Comparison of ENCODE assay signal across 2 cellular contexts in the genomic region with DNA sequence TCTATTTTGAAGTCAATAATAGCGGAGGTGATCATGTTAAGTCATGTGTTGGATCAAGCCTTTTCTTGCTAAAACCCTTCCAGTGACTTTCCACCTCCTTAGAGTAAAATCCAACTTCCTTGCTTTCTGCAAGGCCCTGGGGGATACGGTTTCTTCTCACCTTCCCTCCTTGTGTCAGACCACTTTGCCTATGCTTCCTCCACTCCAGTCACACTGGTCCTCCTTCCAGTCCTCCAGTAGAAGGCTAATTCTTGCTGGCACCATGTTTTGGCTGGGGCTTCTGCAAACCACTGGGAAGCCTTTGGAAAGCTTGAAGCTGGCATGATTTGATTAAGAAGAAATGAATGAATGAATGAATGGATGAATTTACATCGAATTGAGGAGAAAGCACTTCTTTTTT.
TF ChIP-seq lines count a peak whose summit lies in the region.

No MANE protein-coding gene starts in this region.

TF ChIP-seq in H1, 55 proteins besides CTCF, POLR2A, EP300 and RAD21 (continues in another document):
- TF ChIP-seq ZNF274 (IDR thresholded peaks at IDR 0.05; ENCODE audit: borderline replicate concordance, extremely low read depth, low read length), result no peak
- TF ChIP-seq KDM1A (IDR thresholded peaks at IDR 0.05; ENCODE audit: borderline replicate concordance, low read length), result no peak
- TF ChIP-seq SRF (IDR thresholded peaks at IDR 0.05; ENCODE audit: low read depth, low read length), result no peak
- no peak for TF ChIP-seq CHD2 (IDR thresholded peaks at IDR 0.05; ENCODE audit: low read length)
- TF ChIP-seq, protein P1, sequence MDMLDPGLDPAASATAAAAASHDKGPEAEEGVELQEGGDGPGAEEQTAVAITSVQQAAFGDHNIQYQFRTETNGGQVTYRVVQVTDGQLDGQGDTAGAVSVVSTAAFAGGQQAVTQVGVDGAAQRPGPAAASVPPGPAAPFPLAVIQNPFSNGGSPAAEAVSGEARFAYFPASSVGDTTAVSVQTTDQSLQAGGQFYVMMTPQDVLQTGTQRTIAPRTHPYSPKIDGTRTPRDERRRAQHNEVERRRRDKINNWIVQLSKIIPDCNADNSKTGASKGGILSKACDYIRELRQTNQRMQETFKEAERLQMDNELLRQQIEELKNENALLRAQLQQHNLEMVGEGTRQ (IDR thresholded peaks at IDR 0.05; ENCODE audit: low read length), result no peak
- TF ChIP-seq MAFK (IDR thresholded peaks at IDR 0.05; ENCODE audit: low read depth, low read length), result no peak
- TF ChIP-seq, protein P2, sequence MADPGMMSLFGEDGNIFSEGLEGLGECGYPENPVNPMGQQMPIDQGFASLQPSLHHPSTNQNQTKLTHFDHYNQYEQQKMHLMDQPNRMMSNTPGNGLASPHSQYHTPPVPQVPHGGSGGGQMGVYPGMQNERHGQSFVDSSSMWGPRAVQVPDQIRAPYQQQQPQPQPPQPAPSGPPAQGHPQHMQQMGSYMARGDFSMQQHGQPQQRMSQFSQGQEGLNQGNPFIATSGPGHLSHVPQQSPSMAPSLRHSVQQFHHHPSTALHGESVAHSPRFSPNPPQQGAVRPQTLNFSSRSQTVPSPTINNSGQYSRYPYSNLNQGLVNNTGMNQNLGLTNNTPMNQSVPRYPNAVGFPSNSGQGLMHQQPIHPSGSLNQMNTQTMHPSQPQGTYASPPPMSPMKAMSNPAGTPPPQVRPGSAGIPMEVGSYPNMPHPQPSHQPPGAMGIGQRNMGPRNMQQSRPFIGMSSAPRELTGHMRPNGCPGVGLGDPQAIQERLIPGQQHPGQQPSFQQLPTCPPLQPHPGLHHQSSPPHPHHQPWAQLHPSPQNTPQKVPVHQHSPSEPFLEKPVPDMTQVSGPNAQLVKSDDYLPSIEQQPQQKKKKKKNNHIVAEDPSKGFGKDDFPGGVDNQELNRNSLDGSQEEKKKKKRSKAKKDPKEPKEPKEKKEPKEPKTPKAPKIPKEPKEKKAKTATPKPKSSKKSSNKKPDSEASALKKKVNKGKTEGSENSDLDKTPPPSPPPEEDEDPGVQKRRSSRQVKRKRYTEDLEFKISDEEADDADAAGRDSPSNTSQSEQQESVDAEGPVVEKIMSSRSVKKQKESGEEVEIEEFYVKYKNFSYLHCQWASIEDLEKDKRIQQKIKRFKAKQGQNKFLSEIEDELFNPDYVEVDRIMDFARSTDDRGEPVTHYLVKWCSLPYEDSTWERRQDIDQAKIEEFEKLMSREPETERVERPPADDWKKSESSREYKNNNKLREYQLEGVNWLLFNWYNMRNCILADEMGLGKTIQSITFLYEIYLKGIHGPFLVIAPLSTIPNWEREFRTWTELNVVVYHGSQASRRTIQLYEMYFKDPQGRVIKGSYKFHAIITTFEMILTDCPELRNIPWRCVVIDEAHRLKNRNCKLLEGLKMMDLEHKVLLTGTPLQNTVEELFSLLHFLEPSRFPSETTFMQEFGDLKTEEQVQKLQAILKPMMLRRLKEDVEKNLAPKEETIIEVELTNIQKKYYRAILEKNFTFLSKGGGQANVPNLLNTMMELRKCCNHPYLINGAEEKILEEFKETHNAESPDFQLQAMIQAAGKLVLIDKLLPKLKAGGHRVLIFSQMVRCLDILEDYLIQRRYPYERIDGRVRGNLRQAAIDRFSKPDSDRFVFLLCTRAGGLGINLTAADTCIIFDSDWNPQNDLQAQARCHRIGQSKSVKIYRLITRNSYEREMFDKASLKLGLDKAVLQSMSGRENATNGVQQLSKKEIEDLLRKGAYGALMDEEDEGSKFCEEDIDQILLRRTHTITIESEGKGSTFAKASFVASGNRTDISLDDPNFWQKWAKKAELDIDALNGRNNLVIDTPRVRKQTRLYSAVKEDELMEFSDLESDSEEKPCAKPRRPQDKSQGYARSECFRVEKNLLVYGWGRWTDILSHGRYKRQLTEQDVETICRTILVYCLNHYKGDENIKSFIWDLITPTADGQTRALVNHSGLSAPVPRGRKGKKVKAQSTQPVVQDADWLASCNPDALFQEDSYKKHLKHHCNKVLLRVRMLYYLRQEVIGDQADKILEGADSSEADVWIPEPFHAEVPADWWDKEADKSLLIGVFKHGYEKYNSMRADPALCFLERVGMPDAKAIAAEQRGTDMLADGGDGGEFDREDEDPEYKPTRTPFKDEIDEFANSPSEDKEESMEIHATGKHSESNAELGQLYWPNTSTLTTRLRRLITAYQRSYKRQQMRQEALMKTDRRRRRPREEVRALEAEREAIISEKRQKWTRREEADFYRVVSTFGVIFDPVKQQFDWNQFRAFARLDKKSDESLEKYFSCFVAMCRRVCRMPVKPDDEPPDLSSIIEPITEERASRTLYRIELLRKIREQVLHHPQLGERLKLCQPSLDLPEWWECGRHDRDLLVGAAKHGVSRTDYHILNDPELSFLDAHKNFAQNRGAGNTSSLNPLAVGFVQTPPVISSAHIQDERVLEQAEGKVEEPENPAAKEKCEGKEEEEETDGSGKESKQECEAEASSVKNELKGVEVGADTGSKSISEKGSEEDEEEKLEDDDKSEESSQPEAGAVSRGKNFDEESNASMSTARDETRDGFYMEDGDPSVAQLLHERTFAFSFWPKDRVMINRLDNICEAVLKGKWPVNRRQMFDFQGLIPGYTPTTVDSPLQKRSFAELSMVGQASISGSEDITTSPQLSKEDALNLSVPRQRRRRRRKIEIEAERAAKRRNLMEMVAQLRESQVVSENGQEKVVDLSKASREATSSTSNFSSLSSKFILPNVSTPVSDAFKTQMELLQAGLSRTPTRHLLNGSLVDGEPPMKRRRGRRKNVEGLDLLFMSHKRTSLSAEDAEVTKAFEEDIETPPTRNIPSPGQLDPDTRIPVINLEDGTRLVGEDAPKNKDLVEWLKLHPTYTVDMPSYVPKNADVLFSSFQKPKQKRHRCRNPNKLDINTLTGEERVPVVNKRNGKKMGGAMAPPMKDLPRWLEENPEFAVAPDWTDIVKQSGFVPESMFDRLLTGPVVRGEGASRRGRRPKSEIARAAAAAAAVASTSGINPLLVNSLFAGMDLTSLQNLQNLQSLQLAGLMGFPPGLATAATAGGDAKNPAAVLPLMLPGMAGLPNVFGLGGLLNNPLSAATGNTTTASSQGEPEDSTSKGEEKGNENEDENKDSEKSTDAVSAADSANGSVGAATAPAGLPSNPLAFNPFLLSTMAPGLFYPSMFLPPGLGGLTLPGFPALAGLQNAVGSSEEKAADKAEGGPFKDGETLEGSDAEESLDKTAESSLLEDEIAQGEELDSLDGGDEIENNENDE (IDR thresholded peaks at IDR 0.05; ENCODE audit: insufficient replicate concordance, low read length), result no peak
- TF ChIP-seq SP1 (IDR thresholded peaks at IDR 0.05; ENCODE audit: low read depth, low read length), result no peak
- TF ChIP-seq RBBP5 (IDR thresholded peaks at IDR 0.05; ENCODE audit: borderline replicate concordance, low read depth, low read length), result no peak
- no peak for TF ChIP-seq GTF2F1 (IDR thresholded peaks at IDR 0.05; ENCODE audit: borderline replicate concordance, low read depth, low read length)
- TF ChIP-seq NRF1 (IDR thresholded peaks at IDR 0.05; ENCODE audit: low read depth, low read length), result no peak
- TF ChIP-seq, protein P3, sequence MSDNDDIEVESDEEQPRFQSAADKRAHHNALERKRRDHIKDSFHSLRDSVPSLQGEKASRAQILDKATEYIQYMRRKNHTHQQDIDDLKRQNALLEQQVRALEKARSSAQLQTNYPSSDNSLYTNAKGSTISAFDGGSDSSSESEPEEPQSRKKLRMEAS (IDR thresholded peaks at IDR 0.05), result no peak
- TF ChIP-seq, protein P4, sequence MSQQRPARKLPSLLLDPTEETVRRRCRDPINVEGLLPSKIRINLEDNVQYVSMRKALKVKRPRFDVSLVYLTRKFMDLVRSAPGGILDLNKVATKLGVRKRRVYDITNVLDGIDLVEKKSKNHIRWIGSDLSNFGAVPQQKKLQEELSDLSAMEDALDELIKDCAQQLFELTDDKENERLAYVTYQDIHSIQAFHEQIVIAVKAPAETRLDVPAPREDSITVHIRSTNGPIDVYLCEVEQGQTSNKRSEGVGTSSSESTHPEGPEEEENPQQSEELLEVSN (IDR thresholded peaks at IDR 0.05), result no peak

TF ChIP-seq in GM12891, 5 proteins besides CTCF, POLR2A, EP300 and RAD21:
- TF ChIP-seq TAF1 (IDR thresholded peaks at IDR 0.05; ENCODE audit: low read depth, low read length) (no peak), POLR2AphosphoS5 (IDR thresholded peaks at IDR 0.05; ENCODE audit: low read depth, low read length) (no peak), POU2F2 (IDR thresholded peaks at IDR 0.05; ENCODE audit: low read depth, low read length) (no peak), PAX5 (IDR thresholded peaks at IDR 0.05; ENCODE audit: insufficient read depth, low read length, severe bottlenecking) (no peak), SPI1 (IDR thresholded peaks at IDR 0.05; ENCODE audit: low read depth, low read length) (no peak)
